Comparison of ENCODE assay signal across 2 cellular contexts in the genomic region with DNA sequence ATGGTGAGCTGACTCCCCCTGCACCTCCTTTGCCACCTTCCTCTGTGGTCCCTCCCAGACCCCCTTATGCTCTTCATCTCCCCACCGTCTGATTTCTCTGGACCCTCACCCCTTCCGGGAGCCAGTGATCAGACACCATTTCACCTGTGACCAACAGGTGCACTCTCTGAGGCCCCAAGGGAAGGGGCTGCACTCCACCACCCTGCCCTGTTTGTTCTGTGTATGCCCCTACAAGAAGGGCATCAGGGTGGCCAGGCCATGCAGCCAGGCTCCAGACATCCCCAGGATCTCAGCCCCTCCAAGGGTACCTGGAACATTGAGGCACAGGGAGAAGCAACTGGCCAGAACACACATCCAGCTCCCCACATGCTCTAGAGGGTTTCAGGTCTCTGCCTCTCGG. TPM values are rescaled to one million over a fixed set of nuclear protein-coding genes. Genes with fewer than 3 reads are reported as not detected.
"Had no signal": no experiment of that assay in that cellular context is flagged by ENCODE, and none has a peak within 500 bp of the region (broad histone marks: within the 10 kb centered on the region; RNA-seq: fewer than 3 reads in every experiment).

No MANE protein-coding gene starts in this region.

RNA-seq across cellular contexts. Expression of a gene that starts 42.2 kb away (rescaled TPM):
- total RNA-seq: G401, GM12878 had no signal
- polyA plus RNA-seq: GM12878 had no signal
